ENCODE assay signal across 29 cellular contexts in the genomic region with DNA sequence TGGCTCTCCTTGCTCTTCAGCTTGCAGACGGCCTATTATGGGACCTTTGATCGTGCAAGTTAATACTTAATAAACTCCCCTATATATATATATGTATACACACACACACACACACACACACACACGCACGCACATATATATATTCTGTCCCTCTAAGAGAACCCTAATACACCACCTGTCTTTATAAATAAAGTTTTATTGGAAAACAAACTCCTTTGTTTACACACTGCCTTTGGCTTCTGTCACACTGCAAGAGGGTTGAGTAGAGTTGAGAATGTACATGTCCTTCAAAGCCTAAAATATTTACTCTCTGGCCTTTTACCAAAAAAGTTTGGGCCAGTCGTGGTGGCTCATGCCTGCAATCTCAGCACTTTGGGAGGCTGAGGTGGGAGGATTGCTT. TPM values are rescaled to one million over a fixed set of nuclear protein-coding genes. Genes with fewer than 3 reads are reported as not detected.
"Had no signal": no experiment of that assay in that cellular context is flagged by ENCODE, and none has a peak within 500 bp of the region (broad histone marks: within the 10 kb centered on the region; RNA-seq: fewer than 3 reads in every experiment).

No MANE protein-coding gene starts in this region.

- DNase-seq: stimulated activated CD4-positive, alpha-beta T cell treated with anti-CD3 and anti-CD28 coated beads, Interleukin-2, amount 100 ng/mL, for 48 hours; stimulated activated CD4-positive, alpha-beta T cell treated with anti-CD3 and anti-CD28 coated beads, Interleukin-4, amount 100 ng/mL, for 1 hour; stimulated activated CD4-positive, alpha-beta T cell treated with anti-CD3 and anti-CD28 coated beads, Interleukin-4, amount 100 ng/mL, for 24 hours; stimulated activated CD4-positive, alpha-beta T cell treated with anti-CD3 and anti-CD28 coated beads, Interleukin-4, amount 100 ng/mL, for 4 hours; stimulated activated CD8-positive, alpha-beta memory T cell treated with anti-CD3 and anti-CD28 coated beads, Interleukin-4, amount 100 ng/mL, for 48 hours; stimulated activated naive B cell treated with anti-CD40 and anti-IgM and Interleukin-4, amounts not matched to agents 10 μg/mL and 1 μg/mL and 100 μg/mL, for 72 hours; stimulated activated naive CD4-positive, alpha-beta T cell; stimulated activated naive CD4-positive, alpha-beta T cell treated with Interleukin-2 at 50 U/mL for 16 hours; stimulated activated naive CD8-positive, alpha-beta T cell treated with anti-CD3 and anti-CD28 coated beads, Interleukin-15, amount 100 ng/mL, for 72 hours; stimulated activated naive CD8-positive, alpha-beta T cell treated with anti-CD3 and anti-CD28 coated beads, Interleukin-15, Interleukin-2, amounts not matched to agents 100 U/mL and 50 U/mL, for 24 hours; stomach; substantia nigra; testis; thyroid gland; tibial artery; transverse colon; trophoblast cell; upper lobe of left lung; upper lobe of right lung; uterus had no signal

- H3K4me1 ChIP-seq: stomach, suprapubic skin, testis, thyroid gland, tibial artery, tibial nerve, transverse colon, upper lobe of left lung, upper lobe of right lung, uterus, vagina had no signal

- H3K27me3 ChIP-seq: testis, thyroid gland, upper lobe of left lung, uterus, vagina had no signal

- H3K9me3 ChIP-seq: stomach, suprapubic skin, testis, thoracic aorta, thyroid gland, tibial artery, transverse colon, upper lobe of left lung, upper lobe of right lung, uterus, vagina had no signal

- FAIRE-seq: urothelium cell line had no signal

- ATAC-seq: stimulated activated effector memory CD8-positive, alpha-beta T cell treated with anti-CD3 and anti-CD28 coated beads, Interleukin-12 subunit alpha, Interleukin-12 subunit beta, amount 100 ng/mL, for 72 hours; stimulated activated memory B cell treated with anti-CD40 and anti-IgM and Interleukin-4, amounts not matched to agents 10 μg/mL and 1 μg/mL and 100 μg/mL, for 72 hours; stimulated activated naive B cell treated with anti-CD40 and anti-IgM and Interleukin-4, amounts not matched to agents 10 μg/mL and 1 μg/mL and 100 μg/mL, for 72 hours; stimulated activated naive CD8-positive, alpha-beta T cell treated with anti-CD3 and anti-CD28 coated beads, Interleukin-15, amount 100 ng/mL, for 72 hours; stimulated activated naive CD8-positive, alpha-beta T cell treated with anti-CD3 and anti-CD28 coated beads, Interleukin-15, Interleukin-2, amounts not matched to agents 100 U/mL and 50 U/mL, for 24 hours; upper lobe of right lung had no signal

- H3K36me3 ChIP-seq: stomach, suprapubic skin, thoracic aorta, thyroid gland, tibial artery, tibial nerve, transverse colon, upper lobe of left lung, upper lobe of right lung, uterus, vagina had no signal

- H3K27ac ChIP-seq: stomach, suprapubic skin, testis, thoracic aorta, thyroid gland, tibial artery, tibial nerve, transverse colon, upper lobe of left lung, upper lobe of right lung, uterus, vagina had no signal

- H3K4me3 ChIP-seq: stomach, suprapubic skin, testis, thoracic aorta, thyroid gland, tibial artery, tibial nerve, transverse colon, upper lobe of left lung, upper lobe of right lung, uterus, vagina had no signal

RNA-seq across cellular contexts. Expression of a gene that starts 26.2 kb away (rescaled TPM):
- total RNA-seq: subcutaneous adipose tissue, temporal lobe, thoracic aorta, thyroid gland, tibial nerve, upper lobe of right lung, vagina had no signal
